ENCODE assay signal across 2 cellular contexts in the genomic region with DNA sequence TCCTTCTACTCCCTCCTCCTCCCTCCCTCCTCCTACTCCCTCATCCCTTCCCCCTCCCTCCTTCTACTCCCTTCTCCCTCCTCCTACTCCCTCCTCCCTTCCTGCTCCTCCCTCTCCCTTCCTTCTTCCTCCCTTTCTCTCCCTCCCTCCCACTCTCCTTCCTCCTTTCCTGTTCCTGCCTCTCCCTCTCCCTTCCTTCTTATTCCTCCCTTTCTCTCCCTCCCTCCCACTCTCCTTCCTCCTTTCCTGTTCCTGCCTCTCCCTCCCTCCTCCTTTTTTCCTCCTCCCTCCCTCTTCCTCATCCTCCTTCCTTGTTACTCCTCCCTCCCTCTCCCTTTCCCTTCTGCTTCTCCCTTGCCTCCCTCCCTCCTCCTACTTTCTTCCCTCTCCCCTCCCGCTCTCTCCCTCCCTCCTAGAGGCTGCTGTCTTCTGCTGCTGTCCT.
TF ChIP-seq lines count a peak whose summit lies in the region.

No MANE protein-coding gene starts in this region.

TF ChIP-seq in GM23338, 12 proteins besides CTCF, POLR2A, EP300 and RAD21:
- TF ChIP-seq NANOG (IDR thresholded peaks at IDR 0.05; ENCODE audit: borderline replicate concordance) (no peak), ZNF331 (CRISPR knock-in tag; IDR thresholded peaks at IDR 0.05; ENCODE audit: low read depth) (no peak)
- TF ChIP-seq, protein P1, sequence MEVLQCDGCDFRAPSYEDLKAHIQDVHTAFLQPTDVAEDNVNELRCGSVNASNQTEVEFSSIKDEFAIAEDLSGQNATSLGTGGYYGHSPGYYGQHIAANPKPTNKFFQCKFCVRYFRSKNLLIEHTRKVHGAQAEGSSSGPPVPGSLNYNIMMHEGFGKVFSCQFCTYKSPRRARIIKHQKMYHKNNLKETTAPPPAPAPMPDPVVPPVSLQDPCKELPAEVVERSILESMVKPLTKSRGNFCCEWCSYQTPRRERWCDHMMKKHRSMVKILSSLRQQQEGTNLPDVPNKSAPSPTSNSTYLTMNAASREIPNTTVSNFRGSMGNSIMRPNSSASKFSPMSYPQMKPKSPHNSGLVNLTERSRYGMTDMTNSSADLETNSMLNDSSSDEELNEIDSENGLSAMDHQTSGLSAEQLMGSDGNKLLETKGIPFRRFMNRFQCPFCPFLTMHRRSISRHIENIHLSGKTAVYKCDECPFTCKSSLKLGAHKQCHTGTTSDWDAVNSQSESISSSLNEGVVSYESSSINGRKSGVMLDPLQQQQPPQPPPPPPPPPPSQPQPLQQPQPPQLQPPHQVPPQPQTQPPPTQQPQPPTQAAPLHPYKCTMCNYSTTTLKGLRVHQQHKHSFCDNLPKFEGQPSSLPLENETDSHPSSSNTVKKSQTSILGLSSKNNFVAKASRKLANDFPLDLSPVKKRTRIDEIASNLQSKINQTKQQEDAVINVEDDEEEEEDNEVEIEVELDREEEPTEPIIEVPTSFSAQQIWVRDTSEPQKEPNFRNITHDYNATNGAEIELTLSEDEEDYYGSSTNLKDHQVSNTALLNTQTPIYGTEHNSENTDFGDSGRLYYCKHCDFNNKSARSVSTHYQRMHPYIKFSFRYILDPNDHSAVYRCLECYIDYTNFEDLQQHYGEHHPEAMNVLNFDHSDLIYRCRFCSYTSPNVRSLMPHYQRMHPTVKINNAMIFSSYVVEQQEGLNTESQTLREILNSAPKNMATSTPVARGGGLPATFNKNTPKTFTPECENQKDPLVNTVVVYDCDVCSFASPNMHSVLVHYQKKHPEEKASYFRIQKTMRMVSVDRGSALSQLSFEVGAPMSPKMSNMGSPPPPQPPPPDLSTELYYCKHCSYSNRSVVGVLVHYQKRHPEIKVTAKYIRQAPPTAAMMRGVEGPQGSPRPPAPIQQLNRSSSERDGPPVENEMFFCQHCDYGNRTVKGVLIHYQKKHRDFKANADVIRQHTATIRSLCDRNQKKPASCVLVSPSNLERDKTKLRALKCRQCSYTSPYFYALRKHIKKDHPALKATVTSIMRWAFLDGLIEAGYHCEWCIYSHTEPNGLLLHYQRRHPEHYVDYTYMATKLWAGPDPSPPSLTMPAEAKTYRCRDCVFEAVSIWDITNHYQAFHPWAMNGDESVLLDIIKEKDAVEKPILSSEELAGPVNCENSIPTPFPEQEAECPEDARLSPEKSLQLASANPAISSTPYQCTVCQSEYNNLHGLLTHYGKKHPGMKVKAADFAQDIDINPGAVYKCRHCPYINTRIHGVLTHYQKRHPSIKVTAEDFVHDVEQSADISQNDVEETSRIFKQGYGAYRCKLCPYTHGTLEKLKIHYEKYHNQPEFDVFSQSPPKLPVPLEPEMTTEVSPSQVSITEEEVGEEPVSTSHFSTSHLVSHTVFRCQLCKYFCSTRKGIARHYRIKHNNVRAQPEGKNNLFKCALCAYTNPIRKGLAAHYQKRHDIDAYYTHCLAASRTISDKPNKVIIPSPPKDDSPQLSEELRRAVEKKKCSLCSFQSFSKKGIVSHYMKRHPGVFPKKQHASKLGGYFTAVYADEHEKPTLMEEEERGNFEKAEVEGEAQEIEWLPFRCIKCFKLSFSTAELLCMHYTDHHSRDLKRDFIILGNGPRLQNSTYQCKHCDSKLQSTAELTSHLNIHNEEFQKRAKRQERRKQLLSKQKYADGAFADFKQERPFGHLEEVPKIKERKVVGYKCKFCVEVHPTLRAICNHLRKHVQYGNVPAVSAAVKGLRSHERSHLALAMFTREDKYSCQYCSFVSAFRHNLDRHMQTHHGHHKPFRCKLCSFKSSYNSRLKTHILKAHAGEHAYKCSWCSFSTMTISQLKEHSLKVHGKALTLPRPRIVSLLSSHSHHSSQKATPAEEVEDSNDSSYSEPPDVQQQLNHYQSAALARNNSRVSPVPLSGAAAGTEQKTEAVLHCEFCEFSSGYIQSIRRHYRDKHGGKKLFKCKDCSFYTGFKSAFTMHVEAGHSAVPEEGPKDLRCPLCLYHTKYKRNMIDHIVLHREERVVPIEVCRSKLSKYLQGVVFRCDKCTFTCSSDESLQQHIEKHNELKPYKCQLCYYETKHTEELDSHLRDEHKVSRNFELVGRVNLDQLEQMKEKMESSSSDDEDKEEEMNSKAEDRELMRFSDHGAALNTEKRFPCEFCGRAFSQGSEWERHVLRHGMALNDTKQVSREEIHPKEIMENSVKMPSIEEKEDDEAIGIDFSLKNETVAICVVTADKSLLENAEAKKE (CRISPR knock-in tag; IDR thresholded peaks at IDR 0.05) = no peak

TF ChIP-seq in H1, 55 proteins besides CTCF, POLR2A, EP300 and RAD21:
- no peak for TF ChIP-seq POLR2AphosphoS5 (IDR thresholded peaks at IDR 0.05; ENCODE audit: low read depth, low read length)
- no peak for TF ChIP-seq RXRA (IDR thresholded peaks at IDR 0.05; ENCODE audit: insufficient read depth, low read depth, low read length)
- no peak for TF ChIP-seq GABPA (IDR thresholded peaks at IDR 0.05; ENCODE audit: borderline replicate concordance, insufficient read depth, low read length)
- no peak for TF ChIP-seq POU5F1 (IDR thresholded peaks at IDR 0.05; ENCODE audit: low read depth, low read length)
- TF ChIP-seq HDAC2 (IDR thresholded peaks at IDR 0.05; ENCODE audit: borderline replicate concordance in 1 of 2, low read depth in 2 of 2, low read length in 2 of 2) = no peak
- TF ChIP-seq TEAD4 (IDR thresholded peaks at IDR 0.05; ENCODE audit: low read depth, low read length) = no peak
- no peak for TF ChIP-seq RNF2 (IDR thresholded peaks at IDR 0.05; ENCODE audit: borderline replicate concordance, low read depth, low read length, missing control alignments, poor library complexity, severe bottlenecking)
- no peak for TF ChIP-seq EGR1 (IDR thresholded peaks at IDR 0.05; ENCODE audit: borderline replicate concordance, low read depth, low read length)
- TF ChIP-seq YY1 (IDR thresholded peaks at IDR 0.05; ENCODE audit: low read depth, low read length) = no peak
